ENCODE assay signal across 1 cellular context in the genomic region with DNA sequence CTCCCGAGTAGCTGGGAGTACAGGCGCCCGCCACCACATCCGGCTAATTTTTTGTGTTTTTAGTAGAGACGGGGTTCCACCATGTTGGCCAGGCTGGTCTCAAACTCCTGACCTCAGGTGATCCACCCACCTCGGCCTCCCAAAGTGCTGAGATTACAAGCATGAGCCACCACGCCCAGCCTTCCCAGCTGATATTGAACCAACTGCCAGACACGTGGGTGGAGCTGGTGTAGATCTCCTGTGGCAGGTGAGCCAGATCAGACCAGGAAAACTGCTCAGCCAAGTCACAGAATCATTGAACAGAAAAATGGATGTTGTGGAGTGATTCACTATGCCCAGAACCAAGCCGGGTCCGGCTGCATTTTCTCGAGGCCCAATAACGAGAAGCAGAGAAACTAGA. TPM values are rescaled to one million over a fixed set of nuclear protein-coding genes. Genes with fewer than 3 reads are reported as not detected.
"Had no signal": no experiment of that assay in that cellular context is flagged by ENCODE, and none has a peak within 500 bp of the region (broad histone marks: within the 10 kb centered on the region; RNA-seq: fewer than 3 reads in every experiment).

No MANE protein-coding gene starts in this region.

RNA-seq across cellular contexts. Expression of a gene that starts 8.4 kb away (rescaled TPM):
- total RNA-seq: H7 had no signal
